2 cellular contexts compared by ENCODE assay signal in the genomic region with DNA sequence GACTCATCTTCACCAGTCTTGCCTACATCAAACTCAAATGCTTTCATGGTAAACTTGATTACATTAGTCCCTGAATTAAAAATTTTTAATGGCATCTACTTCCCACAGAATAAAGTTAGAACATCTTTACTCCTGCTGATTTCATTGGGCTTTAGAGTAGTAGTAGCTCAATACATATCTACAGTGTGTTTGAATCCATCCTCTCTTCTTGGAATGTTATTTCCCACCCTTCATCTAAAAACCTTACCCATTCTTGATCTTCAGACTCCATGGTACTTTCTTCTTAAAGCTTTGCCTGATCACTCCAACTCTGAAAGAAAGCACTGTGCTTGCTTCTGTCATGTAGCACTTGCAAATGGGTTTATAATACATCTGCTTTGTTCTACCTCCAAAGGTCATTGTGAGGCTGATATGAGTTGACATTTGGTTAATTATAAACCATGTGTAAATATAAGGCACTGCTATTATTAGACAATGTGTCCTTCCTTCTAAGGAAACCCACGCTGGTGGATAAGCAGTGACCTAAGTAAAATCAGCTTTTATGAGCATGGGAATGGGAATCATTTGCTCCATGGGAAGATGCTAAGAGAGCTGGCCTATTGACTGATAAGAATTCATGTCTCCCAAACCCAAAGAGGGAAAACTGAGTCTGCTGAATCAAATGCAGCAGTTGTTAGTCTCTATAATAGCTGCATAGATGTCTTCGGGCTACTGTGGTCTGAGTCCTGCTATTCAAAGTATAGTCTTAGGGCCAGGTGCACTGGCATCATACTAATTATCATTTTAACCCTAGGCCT.
TF ChIP-seq lines count a peak whose summit lies in the region.

No MANE protein-coding gene starts in this region.

TF ChIP-seq in HepG2, 621 proteins besides CTCF, POLR2A, EP300 and RAD21 (continues in another document):
- TF ChIP-seq, protein P1, sequence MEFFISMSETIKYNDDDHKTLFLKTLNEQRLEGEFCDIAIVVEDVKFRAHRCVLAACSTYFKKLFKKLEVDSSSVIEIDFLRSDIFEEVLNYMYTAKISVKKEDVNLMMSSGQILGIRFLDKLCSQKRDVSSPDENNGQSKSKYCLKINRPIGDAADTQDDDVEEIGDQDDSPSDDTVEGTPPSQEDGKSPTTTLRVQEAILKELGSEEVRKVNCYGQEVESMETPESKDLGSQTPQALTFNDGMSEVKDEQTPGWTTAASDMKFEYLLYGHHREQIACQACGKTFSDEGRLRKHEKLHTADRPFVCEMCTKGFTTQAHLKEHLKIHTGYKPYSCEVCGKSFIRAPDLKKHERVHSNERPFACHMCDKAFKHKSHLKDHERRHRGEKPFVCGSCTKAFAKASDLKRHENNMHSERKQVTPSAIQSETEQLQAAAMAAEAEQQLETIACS (CRISPR knock-in tag; IDR thresholded peaks at IDR 0.05): no peak
- TF ChIP-seq ZNF263 (CRISPR knock-in tag; IDR thresholded peaks at IDR 0.05): no peak
- no peak for TF ChIP-seq CCAR2 (optimal IDR thresholded peaks at IDR 0.05; ENCODE audit: low read depth, low read length)
- TF ChIP-seq, protein P2, sequence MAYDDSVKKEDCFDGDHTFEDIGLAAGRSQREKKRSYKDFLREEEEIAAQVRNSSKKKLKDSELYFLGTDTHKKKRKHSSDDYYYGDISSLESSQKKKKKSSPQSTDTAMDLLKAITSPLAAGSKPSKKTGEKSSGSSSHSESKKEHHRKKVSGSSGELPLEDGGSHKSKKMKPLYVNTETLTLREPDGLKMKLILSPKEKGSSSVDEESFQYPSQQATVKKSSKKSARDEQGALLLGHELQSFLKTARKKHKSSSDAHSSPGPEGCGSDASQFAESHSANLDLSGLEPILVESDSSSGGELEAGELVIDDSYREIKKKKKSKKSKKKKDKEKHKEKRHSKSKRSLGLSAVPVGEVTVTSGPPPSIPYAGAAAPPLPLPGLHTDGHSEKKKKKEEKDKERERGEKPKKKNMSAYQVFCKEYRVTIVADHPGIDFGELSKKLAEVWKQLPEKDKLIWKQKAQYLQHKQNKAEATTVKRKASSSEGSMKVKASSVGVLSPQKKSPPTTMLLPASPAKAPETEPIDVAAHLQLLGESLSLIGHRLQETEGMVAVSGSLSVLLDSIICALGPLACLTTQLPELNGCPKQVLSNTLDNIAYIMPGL (CRISPR knock-in tag; IDR thresholded peaks at IDR 0.05; ENCODE audit: borderline replicate concordance in 1 of 2, low read depth in 1 of 2): no peak
- no peak for TF ChIP-seq MED1 (CRISPR knock-in tag; IDR thresholded peaks at IDR 0.05)
- TF ChIP-seq, protein P3, sequence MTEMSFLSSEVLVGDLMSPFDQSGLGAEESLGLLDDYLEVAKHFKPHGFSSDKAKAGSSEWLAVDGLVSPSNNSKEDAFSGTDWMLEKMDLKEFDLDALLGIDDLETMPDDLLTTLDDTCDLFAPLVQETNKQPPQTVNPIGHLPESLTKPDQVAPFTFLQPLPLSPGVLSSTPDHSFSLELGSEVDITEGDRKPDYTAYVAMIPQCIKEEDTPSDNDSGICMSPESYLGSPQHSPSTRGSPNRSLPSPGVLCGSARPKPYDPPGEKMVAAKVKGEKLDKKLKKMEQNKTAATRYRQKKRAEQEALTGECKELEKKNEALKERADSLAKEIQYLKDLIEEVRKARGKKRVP (CRISPR knock-in tag; IDR thresholded peaks at IDR 0.05): no peak
- TF ChIP-seq ZNF629 (CRISPR knock-in tag; conservative IDR thresholded peaks at IDR 0.05): 0 out of 2 replicates have a peak, but pooled peaks have one; percentile 60
- TF ChIP-seq ZNF782 (CRISPR knock-in tag; IDR thresholded peaks at IDR 0.05; ENCODE audit: borderline replicate concordance): no peak
- TF ChIP-seq ZNF337 (CRISPR knock-in tag; IDR thresholded peaks at IDR 0.05; ENCODE audit: borderline replicate concordance, low read depth): no peak
- TF ChIP-seq NR2F2 (IDR thresholded peaks at IDR 0.05; ENCODE audit: borderline replicate concordance, low read depth): peak; percentile 92
- TF ChIP-seq ZNF792 (CRISPR knock-in tag; IDR thresholded peaks at IDR 0.05): no peak
- TF ChIP-seq SOX5 (CRISPR knock-in tag; IDR thresholded peaks at IDR 0.05; ENCODE audit: borderline replicate concordance): peak; percentile 96
- no peak for TF ChIP-seq ATF1 (CRISPR knock-in tag; IDR thresholded peaks at IDR 0.05)
- TF ChIP-seq XRCC5 (optimal IDR thresholded peaks at IDR 0.05; ENCODE audit: low read length): no peak
- peak; percentile 47; the same call in 1 of the 2 replicates for TF ChIP-seq TARDBP (CRISPR knock-in tag; IDR thresholded peaks at IDR 0.05)
- no peak for TF ChIP-seq ZSCAN21 (CRISPR knock-in tag; IDR thresholded peaks at IDR 0.05; ENCODE audit: borderline replicate concordance)
- TF ChIP-seq MTF1 (CRISPR knock-in tag; IDR thresholded peaks at IDR 0.05): no peak
- TF ChIP-seq BCL6 (CRISPR knock-in tag; IDR thresholded peaks at IDR 0.05): peak; percentile 92
- TF ChIP-seq ETV6 (CRISPR knock-in tag; conservative IDR thresholded peaks at IDR 0.05): no peak
- TF ChIP-seq KDM5A (IDR thresholded peaks at IDR 0.05; ENCODE audit: borderline replicate concordance, low read length): no peak
- 0 out of 2 replicates have a peak, but pooled peaks have one; percentile 21 for TF ChIP-seq ZMYM4 (CRISPR knock-in tag; IDR thresholded peaks at IDR 0.05)
- TF ChIP-seq DPF2 (CRISPR knock-in tag; IDR thresholded peaks at IDR 0.05; ENCODE audit: borderline replicate concordance, low read depth): no peak
- no peak for TF ChIP-seq ZNF839 (CRISPR knock-in tag; IDR thresholded peaks at IDR 0.05; ENCODE audit: borderline replicate concordance)
- no peak for TF ChIP-seq ZNF567 (CRISPR knock-in tag; IDR thresholded peaks at IDR 0.05; ENCODE audit: borderline replicate concordance)
- TF ChIP-seq SOX13 (IDR thresholded peaks at IDR 0.05): peak; percentile 72
- TF ChIP-seq SOX13 (CRISPR knock-in tag; conservative IDR thresholded peaks at IDR 0.05 in 1 of 2, IDR thresholded peaks at IDR 0.05 in 1 of 2): peak in 1 of 2 experiments; percentile 98; a peak in 2 of 4 replicates
- TF ChIP-seq, protein P4, sequence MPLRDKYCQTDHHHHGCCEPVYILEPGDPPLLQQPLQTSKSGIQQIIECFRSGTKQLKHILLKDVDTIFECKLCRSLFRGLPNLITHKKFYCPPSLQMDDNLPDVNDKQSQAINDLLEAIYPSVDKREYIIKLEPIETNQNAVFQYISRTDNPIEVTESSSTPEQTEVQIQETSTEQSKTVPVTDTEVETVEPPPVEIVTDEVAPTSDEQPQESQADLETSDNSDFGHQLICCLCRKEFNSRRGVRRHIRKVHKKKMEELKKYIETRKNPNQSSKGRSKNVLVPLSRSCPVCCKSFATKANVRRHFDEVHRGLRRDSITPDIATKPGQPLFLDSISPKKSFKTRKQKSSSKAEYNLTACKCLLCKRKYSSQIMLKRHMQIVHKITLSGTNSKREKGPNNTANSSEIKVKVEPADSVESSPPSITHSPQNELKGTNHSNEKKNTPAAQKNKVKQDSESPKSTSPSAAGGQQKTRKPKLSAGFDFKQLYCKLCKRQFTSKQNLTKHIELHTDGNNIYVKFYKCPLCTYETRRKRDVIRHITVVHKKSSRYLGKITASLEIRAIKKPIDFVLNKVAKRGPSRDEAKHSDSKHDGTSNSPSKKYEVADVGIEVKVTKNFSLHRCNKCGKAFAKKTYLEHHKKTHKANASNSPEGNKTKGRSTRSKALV (CRISPR knock-in tag; IDR thresholded peaks at IDR 0.05): no peak
- no peak for TF ChIP-seq CREB1 (IDR thresholded peaks at IDR 0.05)
- peak; percentile 52; the same call in 1 of the 2 replicates for TF ChIP-seq CREB1 (CRISPR knock-in tag; IDR thresholded peaks at IDR 0.05)
- peak; percentile 72 for TF ChIP-seq ASH2L (IDR thresholded peaks at IDR 0.05; ENCODE audit: insufficient read length, low read depth, low read length)
- TF ChIP-seq ZBTB42 (CRISPR knock-in tag; IDR thresholded peaks at IDR 0.05): no peak

TF ChIP-seq in WTC11, 78 proteins besides CTCF, POLR2A, EP300 and RAD21 (continued from another document):
- TF ChIP-seq, protein P5, sequence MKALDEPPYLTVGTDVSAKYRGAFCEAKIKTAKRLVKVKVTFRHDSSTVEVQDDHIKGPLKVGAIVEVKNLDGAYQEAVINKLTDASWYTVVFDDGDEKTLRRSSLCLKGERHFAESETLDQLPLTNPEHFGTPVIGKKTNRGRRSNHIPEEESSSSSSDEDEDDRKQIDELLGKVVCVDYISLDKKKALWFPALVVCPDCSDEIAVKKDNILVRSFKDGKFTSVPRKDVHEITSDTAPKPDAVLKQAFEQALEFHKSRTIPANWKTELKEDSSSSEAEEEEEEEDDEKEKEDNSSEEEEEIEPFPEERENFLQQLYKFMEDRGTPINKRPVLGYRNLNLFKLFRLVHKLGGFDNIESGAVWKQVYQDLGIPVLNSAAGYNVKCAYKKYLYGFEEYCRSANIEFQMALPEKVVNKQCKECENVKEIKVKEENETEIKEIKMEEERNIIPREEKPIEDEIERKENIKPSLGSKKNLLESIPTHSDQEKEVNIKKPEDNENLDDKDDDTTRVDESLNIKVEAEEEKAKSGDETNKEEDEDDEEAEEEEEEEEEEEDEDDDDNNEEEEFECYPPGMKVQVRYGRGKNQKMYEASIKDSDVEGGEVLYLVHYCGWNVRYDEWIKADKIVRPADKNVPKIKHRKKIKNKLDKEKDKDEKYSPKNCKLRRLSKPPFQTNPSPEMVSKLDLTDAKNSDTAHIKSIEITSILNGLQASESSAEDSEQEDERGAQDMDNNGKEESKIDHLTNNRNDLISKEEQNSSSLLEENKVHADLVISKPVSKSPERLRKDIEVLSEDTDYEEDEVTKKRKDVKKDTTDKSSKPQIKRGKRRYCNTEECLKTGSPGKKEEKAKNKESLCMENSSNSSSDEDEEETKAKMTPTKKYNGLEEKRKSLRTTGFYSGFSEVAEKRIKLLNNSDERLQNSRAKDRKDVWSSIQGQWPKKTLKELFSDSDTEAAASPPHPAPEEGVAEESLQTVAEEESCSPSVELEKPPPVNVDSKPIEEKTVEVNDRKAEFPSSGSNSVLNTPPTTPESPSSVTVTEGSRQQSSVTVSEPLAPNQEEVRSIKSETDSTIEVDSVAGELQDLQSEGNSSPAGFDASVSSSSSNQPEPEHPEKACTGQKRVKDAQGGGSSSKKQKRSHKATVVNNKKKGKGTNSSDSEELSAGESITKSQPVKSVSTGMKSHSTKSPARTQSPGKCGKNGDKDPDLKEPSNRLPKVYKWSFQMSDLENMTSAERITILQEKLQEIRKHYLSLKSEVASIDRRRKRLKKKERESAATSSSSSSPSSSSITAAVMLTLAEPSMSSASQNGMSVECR (CRISPR knock-in tag; IDR thresholded peaks at IDR 0.05; ENCODE audit: borderline replicate concordance): no peak
- TF ChIP-seq ZNF423 (CRISPR knock-in tag; IDR thresholded peaks at IDR 0.05) (no peak), GRHL2 (CRISPR knock-in tag; IDR thresholded peaks at IDR 0.05; ENCODE audit: insufficient replicate concordance, severe bottlenecking) (no peak), TEAD4 (CRISPR knock-in tag; IDR thresholded peaks at IDR 0.05) (no peak), GTF2I (CRISPR knock-in tag; conservative IDR thresholded peaks at IDR 0.05) (no peak), ZNF263 (CRISPR knock-in tag; IDR thresholded peaks at IDR 0.05; ENCODE audit: low read depth) (no peak)
- TF ChIP-seq, protein P6, sequence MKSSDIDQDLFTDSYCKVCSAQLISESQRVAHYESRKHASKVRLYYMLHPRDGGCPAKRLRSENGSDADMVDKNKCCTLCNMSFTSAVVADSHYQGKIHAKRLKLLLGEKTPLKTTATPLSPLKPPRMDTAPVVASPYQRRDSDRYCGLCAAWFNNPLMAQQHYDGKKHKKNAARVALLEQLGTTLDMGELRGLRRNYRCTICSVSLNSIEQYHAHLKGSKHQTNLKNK (CRISPR knock-in tag; IDR thresholded peaks at IDR 0.05): no peak
- TF ChIP-seq, protein P7, sequence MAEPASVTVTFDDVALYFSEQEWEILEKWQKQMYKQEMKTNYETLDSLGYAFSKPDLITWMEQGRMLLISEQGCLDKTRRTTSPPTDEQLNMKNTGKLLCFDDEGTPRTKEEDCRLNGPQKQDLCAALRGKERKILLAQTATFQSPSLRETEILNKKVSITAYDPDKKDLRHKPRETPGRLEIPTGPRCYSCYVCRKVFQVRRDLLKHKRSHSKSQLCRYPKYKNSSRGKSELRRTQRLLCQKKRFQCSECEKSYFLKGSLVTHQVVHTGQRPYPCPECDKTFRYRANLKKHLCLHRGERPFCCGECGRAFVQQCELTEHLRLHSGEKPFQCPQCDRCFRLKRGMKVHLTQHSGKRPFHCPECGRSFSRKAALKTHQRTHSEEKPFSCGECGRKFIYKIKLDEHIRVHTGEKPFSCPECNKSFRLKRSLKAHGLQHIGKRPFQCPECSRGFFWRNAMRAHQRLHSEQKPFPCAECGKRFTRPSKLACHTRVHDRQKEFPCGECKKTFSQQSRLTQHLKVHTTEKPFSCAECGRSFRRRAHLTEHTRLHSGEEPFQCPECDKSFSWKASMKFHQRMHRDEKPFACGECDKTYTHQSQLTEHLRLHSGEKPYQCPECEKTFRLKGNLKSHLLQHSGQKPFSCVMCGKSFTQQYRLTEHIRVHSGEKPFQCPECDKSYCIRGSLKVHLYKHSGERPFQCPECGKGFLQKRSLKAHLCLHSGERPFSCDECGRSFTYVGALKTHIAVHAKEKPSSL (CRISPR knock-in tag; conservative IDR thresholded peaks at IDR 0.05): no peak
- TF ChIP-seq, protein P8, sequence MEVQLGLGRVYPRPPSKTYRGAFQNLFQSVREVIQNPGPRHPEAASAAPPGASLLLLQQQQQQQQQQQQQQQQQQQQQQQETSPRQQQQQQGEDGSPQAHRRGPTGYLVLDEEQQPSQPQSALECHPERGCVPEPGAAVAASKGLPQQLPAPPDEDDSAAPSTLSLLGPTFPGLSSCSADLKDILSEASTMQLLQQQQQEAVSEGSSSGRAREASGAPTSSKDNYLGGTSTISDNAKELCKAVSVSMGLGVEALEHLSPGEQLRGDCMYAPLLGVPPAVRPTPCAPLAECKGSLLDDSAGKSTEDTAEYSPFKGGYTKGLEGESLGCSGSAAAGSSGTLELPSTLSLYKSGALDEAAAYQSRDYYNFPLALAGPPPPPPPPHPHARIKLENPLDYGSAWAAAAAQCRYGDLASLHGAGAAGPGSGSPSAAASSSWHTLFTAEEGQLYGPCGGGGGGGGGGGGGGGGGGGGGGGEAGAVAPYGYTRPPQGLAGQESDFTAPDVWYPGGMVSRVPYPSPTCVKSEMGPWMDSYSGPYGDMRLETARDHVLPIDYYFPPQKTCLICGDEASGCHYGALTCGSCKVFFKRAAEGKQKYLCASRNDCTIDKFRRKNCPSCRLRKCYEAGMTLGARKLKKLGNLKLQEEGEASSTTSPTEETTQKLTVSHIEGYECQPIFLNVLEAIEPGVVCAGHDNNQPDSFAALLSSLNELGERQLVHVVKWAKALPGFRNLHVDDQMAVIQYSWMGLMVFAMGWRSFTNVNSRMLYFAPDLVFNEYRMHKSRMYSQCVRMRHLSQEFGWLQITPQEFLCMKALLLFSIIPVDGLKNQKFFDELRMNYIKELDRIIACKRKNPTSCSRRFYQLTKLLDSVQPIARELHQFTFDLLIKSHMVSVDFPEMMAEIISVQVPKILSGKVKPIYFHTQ (CRISPR knock-in tag; IDR thresholded peaks at IDR 0.05): no peak
- TF ChIP-seq, protein P9, sequence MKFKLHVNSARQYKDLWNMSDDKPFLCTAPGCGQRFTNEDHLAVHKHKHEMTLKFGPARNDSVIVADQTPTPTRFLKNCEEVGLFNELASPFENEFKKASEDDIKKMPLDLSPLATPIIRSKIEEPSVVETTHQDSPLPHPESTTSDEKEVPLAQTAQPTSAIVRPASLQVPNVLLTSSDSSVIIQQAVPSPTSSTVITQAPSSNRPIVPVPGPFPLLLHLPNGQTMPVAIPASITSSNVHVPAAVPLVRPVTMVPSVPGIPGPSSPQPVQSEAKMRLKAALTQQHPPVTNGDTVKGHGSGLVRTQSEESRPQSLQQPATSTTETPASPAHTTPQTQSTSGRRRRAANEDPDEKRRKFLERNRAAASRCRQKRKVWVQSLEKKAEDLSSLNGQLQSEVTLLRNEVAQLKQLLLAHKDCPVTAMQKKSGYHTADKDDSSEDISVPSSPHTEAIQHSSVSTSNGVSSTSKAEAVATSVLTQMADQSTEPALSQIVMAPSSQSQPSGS (CRISPR knock-in tag; IDR thresholded peaks at IDR 0.05; ENCODE audit: borderline replicate concordance, low read depth): no peak
